In the genomic region with DNA sequence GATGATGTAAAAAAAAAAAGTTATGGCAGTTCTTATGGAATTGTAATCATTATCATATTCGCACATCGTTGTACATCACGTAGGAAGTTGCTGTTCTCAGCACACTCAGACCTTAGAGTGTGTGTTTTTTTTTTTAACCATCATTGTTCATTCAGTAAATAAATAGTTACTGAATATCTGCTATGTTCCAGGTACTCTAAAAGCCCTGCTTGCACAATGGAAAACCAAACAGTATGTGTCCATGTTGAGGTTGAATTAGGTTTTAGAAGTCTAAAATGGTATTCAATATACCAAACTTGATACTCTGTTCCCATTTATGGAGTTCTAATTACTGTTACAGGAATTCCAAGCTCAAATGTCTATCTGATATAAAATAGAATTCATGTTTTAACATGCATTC, we compare ENCODE assay signal across 8 cellular contexts.
"Had no signal": no experiment of that assay in that cellular context is flagged by ENCODE, and none has a peak within 500 bp of the region (broad histone marks: within the 10 kb centered on the region; RNA-seq: fewer than 3 reads in every experiment).

No MANE protein-coding gene starts in this region.

- H3K36me3 ChIP-seq: HAP-1 had no signal

- FAIRE-seq: HTR-8/SVneo had no signal

- H3K9me3 ChIP-seq: HAP-1 had no signal

- ATAC-seq: HCT116 had no signal

- H3K4me3 ChIP-seq: GM23248, HAP-1 had no signal

- DNase-seq: GM23248, GOT3, H7, HFFc6, KBM-7 had no signal

- H3K27ac ChIP-seq: GM23248 had no signal

- H2AFZ ChIP-seq: GM23248 had no signal
